Comparison of ENCODE assay signal across 9 cellular contexts in the genomic region with DNA sequence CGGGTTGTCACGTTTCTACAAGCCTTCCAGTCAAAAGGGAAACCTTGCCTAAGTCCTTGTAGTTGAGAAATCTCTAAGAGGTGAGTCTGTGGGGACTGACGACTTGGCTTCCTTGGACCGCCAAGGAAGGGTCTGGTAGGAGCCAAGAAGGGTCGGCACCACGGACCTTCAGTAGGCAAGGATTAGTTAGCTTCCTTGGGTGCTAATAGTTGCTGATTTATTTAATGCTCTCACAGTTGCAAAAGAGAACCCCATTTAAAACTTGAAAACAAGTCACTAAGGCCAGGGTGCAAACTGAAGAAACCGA. TPM values are rescaled to one million over a fixed set of nuclear protein-coding genes. Genes with fewer than 3 reads are reported as not detected.
A peak's percentile ranks its signal among the peaks of the same experiment; 100 is the strongest.
DNase-seq lines count a peak whose midpoint lies in the region; ATAC-seq and TF ChIP-seq lines count a peak whose summit lies in the region.
"Had no signal": no experiment of that assay in that cellular context is flagged by ENCODE, and none has a peak within 500 bp of the region (broad histone marks: within the 10 kb centered on the region; RNA-seq: fewer than 3 reads in every experiment).

No MANE protein-coding gene starts in this region.

- intact Hi-C loops in right cardiac atrium (cut with DNase I): no loop called here

- TF ChIP-seq EP300 in SK-N-SH (IDR thresholded peaks at IDR 0.05; ENCODE audit: borderline replicate concordance in 1 of 2, low read depth in 1 of 2, low read length in 1 of 2): no peak

- H3K27me3 ChIP-seq in SK-N-SH (ENCODE audit: insufficient read depth): no peaks in the 10 kb centered on the region
- no peaks in the 10 kb centered on the region for H3K27me3 ChIP-seq in right cardiac atrium (ENCODE audit: control insufficient read depth, insufficient read depth)

- H3K4me3 ChIP-seq in SK-N-SH (ENCODE audit: low read depth in 2 of 2, low read length in 1 of 2): peak overlapping the region; percentile 76 to 88
- H3K4me3 ChIP-seq in right cardiac atrium (ENCODE audit: low read length): peak overlapping the region; percentile 87

- DNase-seq in HFFc6 (no peak), SK-N-SH (no peak), right cardiac atrium (no peak), GOT3 (lab: John Stamatoyannopoulos, UW) (no peak), hypothalamus (lab: John Stamatoyannopoulos, UW) (no peak)
- DNase-seq in effector CD8-positive, alpha-beta T cell (lab: John Stamatoyannopoulos, UW): no peak

- no peaks in the 10 kb centered on the region for H3F3A ChIP-seq in SK-N-SH (replicated peaks; ENCODE audit: insufficient read depth)

- no peaks in the 10 kb centered on the region for H3K27me3 Mint-ChIP-seq in HFFc6 (ENCODE audit: insufficient read depth)
- H3K27me3 Mint-ChIP-seq in stimulated activated naive CD8-positive, alpha-beta T cell treated with anti-CD3 and anti-CD28 coated beads, Interleukin-15, Interleukin-2, amounts not matched to agents 100 ng/mL and 50 ng/mL, for 24 hours: no peaks in the 10 kb centered on the region

- CTCF ChIA-PET in SK-N-SH (lab: Yijun Ruan, JAX): interaction anchor here (6.8 kb wide), 1 partner anchor 45 kb away, joined by 22 read pairs; no protein-coding TSS in a partner anchor

- H3K36me3 Mint-ChIP-seq in HFFc6 (ENCODE audit: low read depth): peaks cover 15% of the 10 kb centered on the region; the same call in 1 of the 2 replicates
- H3K36me3 Mint-ChIP-seq in stimulated activated naive CD8-positive, alpha-beta T cell treated with anti-CD3 and anti-CD28 coated beads, Interleukin-15, Interleukin-2, amounts not matched to agents 100 ng/mL and 50 ng/mL, for 24 hours (ENCODE audit: low read depth): peaks cover 51% of the 10 kb centered on the region

- H3K27ac ChIP-seq in SK-N-SH (ENCODE audit: low read depth in 2 of 2, low read length in 1 of 2) (peak overlapping the region; percentile 80 to 82), right cardiac atrium (ENCODE audit: low read length) (peak overlapping the region; percentile 99)

- 5% methylated on average over 7 of the region's 7 CpGs for WGBS in SK-N-SH (ENCODE audit: low lambda C conversion rate)
- 4% methylated on average over 7 of the region's 7 CpGs for WGBS in right cardiac atrium

- peaks cover 21 to 23% of the 10 kb centered on the region in 2 experiments for H3K36me3 ChIP-seq in SK-N-SH (replicated peaks in 1 of 2; ENCODE audit: control insufficient read depth in 1 of 2, insufficient read depth in 2 of 2, low read length in 1 of 2)

- H3K79me2 ChIP-seq in SK-N-SH (ENCODE audit: insufficient read depth): peaks cover 18% of the 10 kb centered on the region

- peak overlapping the region; percentile 80; the same call in 1 of the 2 replicates for H3K9ac ChIP-seq in SK-N-SH

- ATAC-seq in GM18502 (IDR thresholded peaks at IDR 0.05; ENCODE audit: poor library complexity, unreplicated experiment) (peak; percentile 34), right cardiac atrium (no peak)

- H2AFZ ChIP-seq in SK-N-SH (ENCODE audit: low read depth): peak overlapping the region; percentile 91

- H3K27ac Mint-ChIP-seq in HFFc6: peak overlapping the region; percentile 96
- peak overlapping the region; percentile 93 for H3K27ac Mint-ChIP-seq in stimulated activated naive CD8-positive, alpha-beta T cell treated with anti-CD3 and anti-CD28 coated beads, Interleukin-15, Interleukin-2, amounts not matched to agents 100 ng/mL and 50 ng/mL, for 24 hours

- H3K4me3 Mint-ChIP-seq in HFFc6: peak overlapping the region; percentile 94
- peak overlapping the region; percentile 92 for H3K4me3 Mint-ChIP-seq in stimulated activated naive CD8-positive, alpha-beta T cell treated with anti-CD3 and anti-CD28 coated beads, Interleukin-15, Interleukin-2, amounts not matched to agents 100 ng/mL and 50 ng/mL, for 24 hours

- H3K4me1 Mint-ChIP-seq in HFFc6 (ENCODE audit: low read depth): peaks cover 26% of the 10 kb centered on the region
- peaks cover 39% of the 10 kb centered on the region for H3K4me1 Mint-ChIP-seq in stimulated activated naive CD8-positive, alpha-beta T cell treated with anti-CD3 and anti-CD28 coated beads, Interleukin-15, Interleukin-2, amounts not matched to agents 100 ng/mL and 50 ng/mL, for 24 hours (ENCODE audit: low read depth)

- H3K4me2 ChIP-seq in SK-N-SH: peak overlapping the region; percentile 96

- H3K4me1 ChIP-seq in SK-N-SH (ENCODE audit: control insufficient read depth in 1 of 2, insufficient read depth in 2 of 2, low read depth in 1 of 2, low read length in 1 of 2) (peaks cover 6 to 13% of the 10 kb centered on the region in 2 experiments; a peak in 3 of 4 replicates), right cardiac atrium (ENCODE audit: control insufficient read depth, insufficient read depth, low read length) (peaks cover 11% of the 10 kb centered on the region)

- H3K9me3 Mint-ChIP-seq in HFFc6: no peaks in the 10 kb centered on the region
- no peaks in the 10 kb centered on the region for H3K9me3 Mint-ChIP-seq in stimulated activated naive CD8-positive, alpha-beta T cell treated with anti-CD3 and anti-CD28 coated beads, Interleukin-15, Interleukin-2, amounts not matched to agents 100 ng/mL and 50 ng/mL, for 24 hours

- no peaks in the 10 kb centered on the region for H4K20me1 ChIP-seq in SK-N-SH (ENCODE audit: insufficient read depth)

- POLR2A ChIA-PET in SK-N-SH (lab: Yijun Ruan, JAX): no interaction called here

- TF ChIP-seq CTCF in HFFc6 (IDR thresholded peaks at IDR 0.05) (no peak), SK-N-SH (IDR thresholded peaks at IDR 0.05) (no peak)

- no peaks in the 10 kb centered on the region for H3K9me2 ChIP-seq in SK-N-SH

- H3K9me3 ChIP-seq in SK-N-SH: no peaks in the 10 kb centered on the region
- no peaks in the 10 kb centered on the region for H3K9me3 ChIP-seq in right cardiac atrium (ENCODE audit: control insufficient read depth, low read length)

- TF ChIP-seq RAD21 in SK-N-SH (IDR thresholded peaks at IDR 0.05; ENCODE audit: low read length): no peak

TF ChIP-seq in SK-N-SH, 30 proteins besides CTCF, POLR2A, EP300 and RAD21:
- TF ChIP-seq NFIC (IDR thresholded peaks at IDR 0.05; ENCODE audit: borderline replicate concordance) (no peak), SMC3 (IDR thresholded peaks at IDR 0.05; ENCODE audit: low read depth, low read length) (no peak), MEF2A (IDR thresholded peaks at IDR 0.05; ENCODE audit: borderline replicate concordance, low read depth) (no peak), RCOR1 (IDR thresholded peaks at IDR 0.05; ENCODE audit: low read length) (no peak), MXI1 (IDR thresholded peaks at IDR 0.05; ENCODE audit: low read depth, low read length) (no peak), SIN3A (IDR thresholded peaks at IDR 0.05; ENCODE audit: borderline replicate concordance, low read depth, low read length) (no peak), FOXJ3 (CRISPR knock-in tag; IDR thresholded peaks at IDR 0.05) (no peak), FOSL2 (IDR thresholded peaks at IDR 0.05; ENCODE audit: borderline replicate concordance, low read depth) (no peak)
- TF ChIP-seq, protein P1, sequence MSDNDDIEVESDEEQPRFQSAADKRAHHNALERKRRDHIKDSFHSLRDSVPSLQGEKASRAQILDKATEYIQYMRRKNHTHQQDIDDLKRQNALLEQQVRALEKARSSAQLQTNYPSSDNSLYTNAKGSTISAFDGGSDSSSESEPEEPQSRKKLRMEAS (IDR thresholded peaks at IDR 0.05; ENCODE audit: low read depth): no peak
- TF ChIP-seq, protein P2, sequence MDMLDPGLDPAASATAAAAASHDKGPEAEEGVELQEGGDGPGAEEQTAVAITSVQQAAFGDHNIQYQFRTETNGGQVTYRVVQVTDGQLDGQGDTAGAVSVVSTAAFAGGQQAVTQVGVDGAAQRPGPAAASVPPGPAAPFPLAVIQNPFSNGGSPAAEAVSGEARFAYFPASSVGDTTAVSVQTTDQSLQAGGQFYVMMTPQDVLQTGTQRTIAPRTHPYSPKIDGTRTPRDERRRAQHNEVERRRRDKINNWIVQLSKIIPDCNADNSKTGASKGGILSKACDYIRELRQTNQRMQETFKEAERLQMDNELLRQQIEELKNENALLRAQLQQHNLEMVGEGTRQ (IDR thresholded peaks at IDR 0.05; ENCODE audit: borderline replicate concordance, low read depth, low read length): no peak

RNA-seq across cellular contexts. Expression of a gene that starts 0.4 kb away (rescaled TPM):
- 1 to 10 TPM; 5.7 to 8.8 (median 6.5) TPM for total RNA-seq in HFFc6 (2021; fragmentation: NEBNext Ultra II Directional; extraction: Animal tissue kit (Norgen Biotek cat#: 25700))
- polyA plus RNA-seq in SK-N-SH (2012; rRNA removed) (7.1 and 9.6 TPM in 2 replicates), right cardiac atrium (5.4 TPM)
- 8.0 and 8.8 TPM in 2 replicates for polyA plus RNA-seq in SK-N-SH (2012; cell fraction: cytosol; rRNA removed)
- 3.7 and 6.4 TPM in 2 replicates for polyA plus RNA-seq in SK-N-SH (2012; cell fraction: nucleus; rRNA removed)
- 10 to 100 TPM in 1 of 4 donors, 1 to 10 TPM in 3; 7.9 to 10.4 (median 9.6) TPM for total RNA-seq in right cardiac atrium

RNA-seq across cellular contexts. Expression of a gene that starts 28.7 kb away (rescaled TPM):
- total RNA-seq in HFFc6 (2021; fragmentation: NEBNext Ultra II Directional; extraction: Animal tissue kit (Norgen Biotek cat#: 25700)): not detected
- not detected in 2 replicates for polyA plus RNA-seq in SK-N-SH (2012; rRNA removed)
- not detected in 2 replicates for polyA plus RNA-seq in SK-N-SH (2012; cell fraction: cytosol; rRNA removed)
- not detected in 2 replicates for polyA plus RNA-seq in SK-N-SH (2012; cell fraction: nucleus; rRNA removed)
- not detected for total RNA-seq in right cardiac atrium
- not detected for polyA plus RNA-seq in right cardiac atrium
- total RNA-seq: subcutaneous adipose tissue had no signal

RNA-seq across cellular contexts. Expression of a gene that starts 40.1 kb away (rescaled TPM):
- 10 to 100 TPM; 12.7 to 16.7 (median 14.7) TPM for total RNA-seq in HFFc6 (2021; fragmentation: NEBNext Ultra II Directional; extraction: Animal tissue kit (Norgen Biotek cat#: 25700))
- polyA plus RNA-seq in SK-N-SH (2012; rRNA removed) (5.7 and 7.0 TPM in 2 replicates), right cardiac atrium (4.7 TPM)
- polyA plus RNA-seq in SK-N-SH (2012; cell fraction: cytosol; rRNA removed): 6.2 and 6.8 TPM in 2 replicates
- polyA plus RNA-seq in SK-N-SH (2012; cell fraction: nucleus; rRNA removed): 18.7 and 19.8 TPM in 2 replicates
- 10 to 100 TPM; 12.3 to 13.4 (median 12.5) TPM for total RNA-seq in right cardiac atrium

RNA-seq across cellular contexts. Expression of a gene that starts 40.2 kb away (rescaled TPM):
- total RNA-seq in HFFc6 (2021; fragmentation: NEBNext Ultra II Directional; extraction: Animal tissue kit (Norgen Biotek cat#: 25700)): 10 to 100 TPM; 16.1 to 22.2 (median 18.7) TPM
- 6.6 and 8.5 TPM in 2 replicates for polyA plus RNA-seq in SK-N-SH (2012; rRNA removed)
- 5.2 and 6.9 TPM in 2 replicates for polyA plus RNA-seq in SK-N-SH (2012; cell fraction: cytosol; rRNA removed)
- 7.3 and 10.9 TPM in 2 replicates for polyA plus RNA-seq in SK-N-SH (2012; cell fraction: nucleus; rRNA removed)
- total RNA-seq in right cardiac atrium: 10 to 100 TPM; 10.8 to 12.4 (median 11.8) TPM
- polyA plus RNA-seq in right cardiac atrium: 5.2 TPM
